1 cellular context compared by ENCODE assay signal in the genomic region with DNA sequence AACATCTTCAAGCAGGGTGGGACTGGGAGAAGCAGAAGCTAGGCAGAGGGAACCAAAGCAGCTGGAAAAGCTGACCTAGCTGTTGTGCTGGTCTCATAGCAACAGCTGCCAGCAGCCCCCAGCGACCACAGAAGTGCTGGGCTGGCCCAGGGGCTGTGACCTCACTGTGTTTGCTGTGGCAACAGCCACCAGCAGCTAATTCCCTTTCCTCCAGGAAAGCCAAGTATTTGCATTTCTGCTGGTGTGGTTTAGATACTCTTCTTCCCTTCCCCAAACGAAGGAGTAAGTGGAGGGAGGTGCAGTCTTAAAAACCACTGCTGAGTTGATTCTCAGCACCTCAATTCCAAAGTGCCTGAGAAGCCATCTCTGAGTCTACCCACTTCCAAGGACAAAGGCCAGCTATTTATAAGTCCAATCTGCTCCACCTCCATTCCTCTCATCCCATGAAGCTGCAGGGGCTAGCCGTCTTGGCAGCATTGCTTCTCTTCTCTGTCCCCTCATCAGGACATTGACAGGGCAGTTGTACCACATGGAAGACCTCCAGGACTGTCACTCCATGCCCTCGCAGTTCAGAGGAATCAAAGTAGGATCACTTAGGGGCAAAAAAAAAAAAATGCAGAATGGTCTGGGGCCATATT.
TF ChIP-seq lines count a peak whose summit lies in the region.

No MANE protein-coding gene starts in this region.

TF ChIP-seq in GM12878, 131 proteins besides CTCF, POLR2A, EP300 and RAD21 (continued from another document):
- TF ChIP-seq PBX3 (IDR thresholded peaks at IDR 0.05; ENCODE audit: insufficient replicate concordance, low read depth, low read length) (no peak), ZNF217 (IDR thresholded peaks at IDR 0.05) (no peak), RBBP5 (conservative IDR thresholded peaks at IDR 0.05) (no peak), USF2 (IDR thresholded peaks at IDR 0.05; ENCODE audit: borderline replicate concordance, low read depth, low read length) (no peak), YY1 (IDR thresholded peaks at IDR 0.05; ENCODE audit: low read depth, low read length) (no peak), POU2F2 (IDR thresholded peaks at IDR 0.05; ENCODE audit: borderline replicate concordance, low read depth, low read length) (peak; percentile 72; the same call in 1 of the 3 replicates), ZSCAN29 (IDR thresholded peaks at IDR 0.05) (no peak), PML (IDR thresholded peaks at IDR 0.05; ENCODE audit: low read length) (no peak), LARP7 (IDR thresholded peaks at IDR 0.05) (no peak), CBFB (IDR thresholded peaks at IDR 0.05; ENCODE audit: low read depth) (0 out of 2 replicates have a peak, but pooled peaks have one; percentile 44), CEBPB (IDR thresholded peaks at IDR 0.05; ENCODE audit: borderline replicate concordance in 1 of 2, low read depth in 2 of 2, low read length in 2 of 2) (no peak), CREM (IDR thresholded peaks at IDR 0.05; ENCODE audit: low read depth) (no peak)
- TF ChIP-seq, protein P1, sequence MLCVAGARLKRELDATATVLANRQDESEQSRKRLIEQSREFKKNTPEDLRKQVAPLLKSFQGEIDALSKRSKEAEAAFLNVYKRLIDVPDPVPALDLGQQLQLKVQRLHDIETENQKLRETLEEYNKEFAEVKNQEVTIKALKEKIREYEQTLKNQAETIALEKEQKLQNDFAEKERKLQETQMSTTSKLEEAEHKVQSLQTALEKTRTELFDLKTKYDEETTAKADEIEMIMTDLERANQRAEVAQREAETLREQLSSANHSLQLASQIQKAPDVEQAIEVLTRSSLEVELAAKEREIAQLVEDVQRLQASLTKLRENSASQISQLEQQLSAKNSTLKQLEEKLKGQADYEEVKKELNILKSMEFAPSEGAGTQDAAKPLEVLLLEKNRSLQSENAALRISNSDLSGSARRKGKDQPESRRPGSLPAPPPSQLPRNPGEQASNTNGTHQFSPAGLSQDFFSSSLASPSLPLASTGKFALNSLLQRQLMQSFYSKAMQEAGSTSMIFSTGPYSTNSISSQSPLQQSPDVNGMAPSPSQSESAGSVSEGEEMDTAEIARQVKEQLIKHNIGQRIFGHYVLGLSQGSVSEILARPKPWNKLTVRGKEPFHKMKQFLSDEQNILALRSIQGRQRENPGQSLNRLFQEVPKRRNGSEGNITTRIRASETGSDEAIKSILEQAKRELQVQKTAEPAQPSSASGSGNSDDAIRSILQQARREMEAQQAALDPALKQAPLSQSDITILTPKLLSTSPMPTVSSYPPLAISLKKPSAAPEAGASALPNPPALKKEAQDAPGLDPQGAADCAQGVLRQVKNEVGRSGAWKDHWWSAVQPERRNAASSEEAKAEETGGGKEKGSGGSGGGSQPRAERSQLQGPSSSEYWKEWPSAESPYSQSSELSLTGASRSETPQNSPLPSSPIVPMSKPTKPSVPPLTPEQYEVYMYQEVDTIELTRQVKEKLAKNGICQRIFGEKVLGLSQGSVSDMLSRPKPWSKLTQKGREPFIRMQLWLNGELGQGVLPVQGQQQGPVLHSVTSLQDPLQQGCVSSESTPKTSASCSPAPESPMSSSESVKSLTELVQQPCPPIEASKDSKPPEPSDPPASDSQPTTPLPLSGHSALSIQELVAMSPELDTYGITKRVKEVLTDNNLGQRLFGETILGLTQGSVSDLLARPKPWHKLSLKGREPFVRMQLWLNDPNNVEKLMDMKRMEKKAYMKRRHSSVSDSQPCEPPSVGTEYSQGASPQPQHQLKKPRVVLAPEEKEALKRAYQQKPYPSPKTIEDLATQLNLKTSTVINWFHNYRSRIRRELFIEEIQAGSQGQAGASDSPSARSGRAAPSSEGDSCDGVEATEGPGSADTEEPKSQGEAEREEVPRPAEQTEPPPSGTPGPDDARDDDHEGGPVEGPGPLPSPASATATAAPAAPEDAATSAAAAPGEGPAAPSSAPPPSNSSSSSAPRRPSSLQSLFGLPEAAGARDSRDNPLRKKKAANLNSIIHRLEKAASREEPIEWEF (IDR thresholded peaks at IDR 0.05; ENCODE audit: insufficient replicate concordance, low read depth, low read length), result no peak
